ENCODE assay signal across 16 cellular contexts in genomic region chr13:35794734-35795389, GRCh38.
A peak's percentile ranks its signal among the peaks of the same experiment; 100 is the strongest.
DNase-seq lines count a peak whose midpoint lies in the region; ATAC-seq and TF ChIP-seq lines count a peak whose summit lies in the region.
"Had no signal": no experiment of that assay in that cellular context is flagged by ENCODE, and none has a peak within 500 bp of the region (broad histone marks: within the 10 kb centered on the region; RNA-seq: fewer than 3 reads in every experiment).

No MANE protein-coding gene starts in this region.

- H3K4me1 ChIP-seq in right atrium auricular region (no peaks in the 10 kb centered on the region), esophagus muscularis mucosa (peaks cover 0 to 74% (median 65%) of the 10 kb centered on the region in 4 donors), sigmoid colon (peaks cover 0 to 65% (median 48%) of the 10 kb centered on the region in 4 donors)
- H3K4me1 ChIP-seq: Caco-2 had no signal

- no peak for TF ChIP-seq CTCF in right atrium auricular region (IDR thresholded peaks at IDR 0.05)
- no peak for TF ChIP-seq CTCF in esophagus muscularis mucosa (IDR thresholded peaks at IDR 0.05)
- no peak for TF ChIP-seq CTCF in sigmoid colon (IDR thresholded peaks at IDR 0.05)

- no peak overlapping the region for H3K27ac ChIP-seq in right atrium auricular region
- H3K27ac ChIP-seq in esophagus muscularis mucosa (replicated peaks in 1 of 4): peak overlapping the region; percentile 61 to 70 (median 62)
- peak overlapping the region in 3 of 4 donors; percentile 50 to 65 (median 58) for H3K27ac ChIP-seq in sigmoid colon
- H3K27ac ChIP-seq: 22Rv1, BLaER1 had no signal

- H3K27me3 ChIP-seq in right atrium auricular region (no peaks in the 10 kb centered on the region), esophagus muscularis mucosa (no peaks in the 10 kb centered on the region), sigmoid colon (no peaks in the 10 kb centered on the region)
- H3K27me3 ChIP-seq: BLaER1 had no signal

- intact Hi-C loops in Right ventricle myocardium inferior (cut with DNase I) (no loop called here), esophagus muscularis mucosa (cut with DNase I) (loop anchor here (10.0 kb wide), 1 partner anchor 850 kb away; the partner anchor contains the start of gene NBEA), left cardiac atrium (cut with DNase I) (loop anchor here in 1 of 2 donors (5.0 kb wide), 1 partner anchor 68 kb away; no protein-coding TSS in a partner anchor), sigmoid colon (cut with DNase I) (no loop called here)

- no peak for TF ChIP-seq EP300 in esophagus muscularis mucosa (IDR thresholded peaks at IDR 0.05)
- no peak for TF ChIP-seq EP300 in sigmoid colon (IDR thresholded peaks at IDR 0.05)

- no peaks in the 10 kb centered on the region for H3K9me3 ChIP-seq in right atrium auricular region
- no peaks in the 10 kb centered on the region for H3K9me3 ChIP-seq in esophagus muscularis mucosa
- H3K9me3 ChIP-seq in sigmoid colon: no peaks in the 10 kb centered on the region
- H3K9me3 ChIP-seq: BLaER1, Caco-2 had no signal

- no peak overlapping the region for H3K4me3 ChIP-seq in right atrium auricular region
- H3K4me3 ChIP-seq in esophagus muscularis mucosa: no peak overlapping the region
- H3K4me3 ChIP-seq in sigmoid colon: no peak overlapping the region
- H3K4me3 ChIP-seq: BLaER1 had no signal

- DNase-seq in Right ventricle myocardium inferior (ENCODE audit: missing footprints): no peak
- no peak for DNase-seq in right atrium auricular region (ENCODE audit: low spot score)
- DNase-seq in esophagus muscularis mucosa (ENCODE audit: extremely low spot score): no peak
- DNase-seq in left cardiac atrium: peak; percentile 21
- no peak for DNase-seq in sigmoid colon
- no peak for DNase-seq in Kasumi-1 (lab: John Stamatoyannopoulos, UW)
- DNase-seq: AML-193; Caco-2; CD8-positive, alpha-beta memory T cell; DND-41; GDM1 had no signal

- 34% methylated on average over 3 of the region's 3 CpGs for WGBS in esophagus muscularis mucosa
- WGBS in sigmoid colon, 2 donors: 85 to 88% methylated on average over 3 of the region's 3 CpGs

- no peak for TF ChIP-seq POLR2A in esophagus muscularis mucosa (IDR thresholded peaks at IDR 0.05; ENCODE audit: low read depth)
- no peak for TF ChIP-seq POLR2A in sigmoid colon (IDR thresholded peaks at IDR 0.05)

- H3K36me3 ChIP-seq in right atrium auricular region (no peaks in the 10 kb centered on the region), esophagus muscularis mucosa (no peaks in the 10 kb centered on the region), sigmoid colon (no peaks in the 10 kb centered on the region)
- H3K36me3 ChIP-seq: BLaER1 had no signal

- ATAC-seq in Right ventricle myocardium inferior: peak; percentile 58
- peak; percentile 34 to 73 for ATAC-seq in left cardiac atrium
- no peak for ATAC-seq in HG02981 (IDR thresholded peaks at IDR 0.05; ENCODE audit: unreplicated experiment)
- no peak for ATAC-seq in GM19328 (IDR thresholded peaks at IDR 0.05; ENCODE audit: unreplicated experiment)
- ATAC-seq: HCT116 had no signal

Comparison
In these comparisons a context has a peak if more than half of its experiments do, and no peak if none do; other contexts are left out.
1. ATAC-seq: peak in Right ventricle myocardium inferior (single experiment) and left cardiac atrium (2 of 2); none in HG02981 (single experiment) and GM19328 (single experiment).
2. H3K27ac ChIP-seq: peak in esophagus muscularis mucosa (4 of 4) and sigmoid colon (3 of 4); none in right atrium auricular region (0 of 2).